ENCODE assay signal across 23 cellular contexts in genomic region chr5:171449426-171449825, GRCh38. TPM values are rescaled to one million over a fixed set of nuclear protein-coding genes. Genes with fewer than 3 reads are reported as not detected.
DNase-seq lines count a peak whose midpoint lies in the region; ATAC-seq, FAIRE-seq and TF ChIP-seq lines count a peak whose summit lies in the region.
"Had no signal": no experiment of that assay in that cellular context is flagged by ENCODE, and none has a peak within 500 bp of the region (broad histone marks: within the 10 kb centered on the region; RNA-seq: fewer than 3 reads in every experiment).

No MANE protein-coding gene starts in this region.

- TF ChIP-seq CTCF in right lobe of liver (IDR thresholded peaks at IDR 0.05): no peak

- peaks cover 0 to 3% of the 10 kb centered on the region in 2 donors for H3K27me3 ChIP-seq in duodenal mucosa (ENCODE audit: control insufficient read depth in 1 of 2, insufficient read depth in 2 of 2, low read length in 2 of 2)
- H3K27me3 ChIP-seq in right lobe of liver: no peaks in the 10 kb centered on the region
- H3K27me3 ChIP-seq in neuronal stem cell (ENCODE audit: control insufficient read depth in 3 of 3, insufficient read depth in 3 of 3, low read depth in 1 of 3, low read length in 3 of 3): peaks cover 0 to 7% (median 0%) of the 10 kb centered on the region in 3 experiments

- intact Hi-C loops in right lobe of liver (cut with DNase I): no loop called here

- H2BK5ac ChIP-seq in neuronal stem cell (ENCODE audit: low read length): no peak overlapping the region

- no peak overlapping the region for H2BK15ac ChIP-seq in neuronal stem cell (ENCODE audit: low read length)

- H3K4me1 ChIP-seq in duodenal mucosa (ENCODE audit: control insufficient read depth in 1 of 2, insufficient read depth in 2 of 2, low read length in 2 of 2) (peaks cover 9 to 11% of the 10 kb centered on the region in 2 donors), right lobe of liver (no peaks in the 10 kb centered on the region), neuronal stem cell (ENCODE audit: control insufficient read depth in 2 of 2, insufficient read depth in 1 of 2, low read depth in 1 of 2, low read length in 2 of 2) (peaks cover 0 to 7% of the 10 kb centered on the region in 2 donors)

- no peak overlapping the region for H3K9ac ChIP-seq in duodenal mucosa (ENCODE audit: low read depth in 1 of 2, low read length in 2 of 2)
- no peak overlapping the region for H3K9ac ChIP-seq in neuronal stem cell (ENCODE audit: low read depth, low read length, poor library complexity)

- no peak overlapping the region for H4K8ac ChIP-seq in neuronal stem cell (ENCODE audit: low read depth, low read length)

- 42% methylated on average over 7 of the region's 10 CpGs for WGBS in right lobe of liver (ENCODE audit: insufficient coverage, low coverage, low lambda C conversion rate, missing lambda C conversion rate)
- no CpG with 5 or more reads among the region's 10 CpGs for WGBS in neuronal stem cell (ENCODE audit: extremely low coverage in 2 of 2, insufficient read length in 2 of 2, insufficient replicate concordance in 1 of 2), 2 donors

- H4K91ac ChIP-seq in neuronal stem cell (ENCODE audit: low read depth, low read length, poor library complexity): no peak overlapping the region

- no peaks in the 10 kb centered on the region for H3K79me1 ChIP-seq in neuronal stem cell (ENCODE audit: low read depth, low read length)

- no peak overlapping the region for H2BK120ac ChIP-seq in neuronal stem cell (ENCODE audit: low read depth, low read length)

- H3K4me2 ChIP-seq in neuronal stem cell (ENCODE audit: insufficient read depth, low read length, poor library complexity, severe bottlenecking): no peak overlapping the region

- H2BK12ac ChIP-seq in neuronal stem cell (ENCODE audit: low read length): no peak overlapping the region

- no peak overlapping the region for H3K4ac ChIP-seq in neuronal stem cell (ENCODE audit: low read length)

- H2AK5ac ChIP-seq in neuronal stem cell (ENCODE audit: low read depth, low read length): no peak overlapping the region

- H3K9me3 ChIP-seq in duodenal mucosa (ENCODE audit: control insufficient read depth in 1 of 2, low read length in 2 of 2) (no peaks in the 10 kb centered on the region), right lobe of liver (no peaks in the 10 kb centered on the region), neuronal stem cell (replicated peaks in 1 of 2; ENCODE audit: control insufficient read depth in 2 of 2, insufficient read depth in 1 of 2, low read depth in 1 of 2, low read length in 2 of 2) (no peaks in the 10 kb centered on the region)

- H3K36me3 ChIP-seq in duodenal mucosa (ENCODE audit: control insufficient read depth in 1 of 2, insufficient read depth in 2 of 2, low read length in 2 of 2): no peaks in the 10 kb centered on the region
- no peaks in the 10 kb centered on the region for H3K36me3 ChIP-seq in right lobe of liver
- H3K36me3 ChIP-seq in neuronal stem cell (replicated peaks in 1 of 2; ENCODE audit: control insufficient read depth in 2 of 2, insufficient read depth in 2 of 2, low read length in 2 of 2): no peaks in the 10 kb centered on the region

- no peak overlapping the region for H3K23ac ChIP-seq in neuronal stem cell (ENCODE audit: low read depth, low read length, poor library complexity)

- FAIRE-seq in GM12891 (lab: Jason Lieb, UNC): no peak
- FAIRE-seq: G401.6, GM18507 had no signal

- H2AFZ ChIP-seq in neuronal stem cell (ENCODE audit: low read length): no peak overlapping the region

- H3K27ac ChIP-seq in duodenal mucosa (ENCODE audit: low read depth, low read length) (no peak overlapping the region), right lobe of liver (no peak overlapping the region), neuronal stem cell (replicated peaks; ENCODE audit: low read length) (no peak overlapping the region)

- TF ChIP-seq POLR2A in right lobe of liver (IDR thresholded peaks at IDR 0.05): no peak
- TF ChIP-seq POLR2A in GM12891 (IDR thresholded peaks at IDR 0.05; ENCODE audit: low read depth, low read length): no peak

- ATAC-seq in right lobe of liver (peak in 3 of 4 donors; percentile 70 to 81 (median 74)), HG02938 (IDR thresholded peaks at IDR 0.05; ENCODE audit: unreplicated experiment) (no peak)

- H3K18ac ChIP-seq in neuronal stem cell (ENCODE audit: low read length): peak overlapping the region; percentile 16

- H3K4me3 ChIP-seq in duodenal mucosa (ENCODE audit: low read depth in 1 of 2, low read length in 2 of 2): peak overlapping the region; percentile 28 to 37
- H3K4me3 ChIP-seq in right lobe of liver: no peak overlapping the region
- H3K4me3 ChIP-seq in neuronal stem cell (ENCODE audit: low read length in 2 of 2): no peak overlapping the region

- DNase-seq in right lobe of liver: peak in 2 of 3 donors; percentile 34 to 56
- no peak for DNase-seq in neuronal stem cell (ENCODE audit: low spot score)
- no peak for DNase-seq in GM12891 (ENCODE audit: insufficient read length, low spot score)
- DNase-seq in COLO668 (lab: John Stamatoyannopoulos, UW; ENCODE audit: unreplicated experiment): no peak
- no peak for DNase-seq in NCI-H1694 (lab: John Stamatoyannopoulos, UW)
- DNase-seq: CD4-positive, CD25-positive, alpha-beta regulatory T cell; COR-L47; DND-41; MV-4-11; NCI-H1105 treated with DMSO at 0.1 percent for 48 hours; NCI-H187 treated with DMSO at 0.1 percent for 48 hours; NCI-H2107; NCI-H446 treated with DMSO at 0.1 percent for 48 hours; NCI-H526 treated with DMSO at 0.1 percent for 48 hours; Right ventricle myocardium superior had no signal

- no peak overlapping the region for H3K14ac ChIP-seq in neuronal stem cell (ENCODE audit: low read length)

TF ChIP-seq in GM12891, 5 proteins besides CTCF, POLR2A, EP300 and RAD21:
- TF ChIP-seq POLR2AphosphoS5 (IDR thresholded peaks at IDR 0.05; ENCODE audit: low read depth, low read length): no peak
- TF ChIP-seq POU2F2 (IDR thresholded peaks at IDR 0.05; ENCODE audit: low read depth, low read length): no peak
- TF ChIP-seq PAX5 (IDR thresholded peaks at IDR 0.05; ENCODE audit: insufficient read depth, low read length, severe bottlenecking): no peak

RNA-seq across cellular contexts. Expression of gene FGF18, which starts 30.0 kb away (rescaled TPM):
- under 1 TPM in 1 of 6 experiments, not detected in 5; 0.12 TPM for total RNA-seq in right lobe of liver
- polyA plus RNA-seq in neuronal stem cell (2013, experiment 1 of 2): 0.22 TPM
- 0.19 TPM for polyA plus RNA-seq in neuronal stem cell (2013, experiment 2 of 2)
- polyA plus RNA-seq in GM12891 (2012; ENCODE audit: low read depth, missing spikeins): 0.17 TPM
- total RNA-seq: H4, SK-MEL-5 had no signal
- polyA plus RNA-seq: BJ, IgD-negative memory B cell had no signal

Comparison
In these comparisons a context has a peak if more than half of its experiments do, and no peak if none do; other contexts are left out.
1. H3K4me3 ChIP-seq: peak in duodenal mucosa (2 of 2); none in right lobe of liver (0 of 3) and neuronal stem cell (0 of 2).
2. DNase-seq: peak in right lobe of liver (2 of 3); none in neuronal stem cell (single experiment), GM12891 (single experiment), COLO668 (single experiment) and NCI-H1694 (single experiment).